In the genomic region with DNA sequence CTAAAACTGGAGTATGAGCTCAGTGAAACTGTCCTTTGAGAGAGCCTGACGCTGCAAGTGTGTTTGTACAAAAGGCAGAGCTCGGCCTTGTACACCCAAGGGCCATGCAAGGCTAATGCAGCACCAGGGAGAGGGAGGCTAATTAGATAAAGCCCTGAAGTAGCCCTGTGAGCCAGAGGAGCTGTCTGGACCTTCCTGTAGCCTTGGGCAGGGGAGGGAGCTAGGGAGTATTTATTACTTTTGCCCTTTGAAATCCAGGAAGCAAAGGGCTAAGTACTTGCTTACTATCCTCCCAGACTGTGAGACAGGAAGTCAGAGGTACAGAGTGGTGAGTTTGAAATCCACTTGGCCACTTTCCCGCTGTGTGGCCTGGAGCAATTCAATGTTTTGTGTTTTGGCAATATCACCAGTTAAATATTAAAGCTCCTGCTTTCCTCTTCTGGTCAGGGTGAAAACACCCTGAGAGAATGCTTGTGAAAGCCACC, we compare ENCODE assay signal across 8 cellular contexts. TPM values are rescaled to one million over a fixed set of nuclear protein-coding genes. Genes with fewer than 3 reads are reported as not detected.
DNase-seq lines count a peak whose midpoint lies in the region; ATAC-seq and TF ChIP-seq lines count a peak whose summit lies in the region.

No MANE protein-coding gene starts in this region.

- peak overlapping the region; percentile 99 for H3K27ac Mint-ChIP-seq in osteocyte (ENCODE audit: unreplicated experiment)

- peak overlapping the region; percentile 12; the same call in 1 of the 2 replicates for H3K4me3 ChIP-seq in WI38 (ENCODE audit: low read depth, low read length)

- DNase-seq in G401 (ENCODE audit: low spot score) (peak; percentile 66), HT1080 (ENCODE audit: low read depth) (peak; percentile 91), fibroblast of the conjunctiva (ENCODE audit: low read depth) (peak; percentile 83), osteocyte (ENCODE audit: extremely low spot score, unreplicated experiment) (peak; percentile 86), NCI-H187 (lab: John Stamatoyannopoulos, UW) (no peak), cerebellar nuclear complex (lab: John Stamatoyannopoulos, UW) (no peak)

- peak overlapping the region; percentile 46 for H3K4me3 Mint-ChIP-seq in osteocyte (ENCODE audit: unreplicated experiment)

- no peaks in the 10 kb centered on the region for H3K27me3 Mint-ChIP-seq in osteocyte (ENCODE audit: unreplicated experiment)

- in situ Hi-C loops in G401 (cut with HindIII; ENCODE audit: low sequenced_read_pairs), result no loop called here

- TF ChIP-seq CTCF in WI38 (IDR thresholded peaks at IDR 0.05; ENCODE audit: low read depth, low read length) (no peak), osteocyte (IDR thresholded peaks at IDR 0.05) (no peak)

- no peaks in the 10 kb centered on the region for H3K9me3 Mint-ChIP-seq in osteocyte (ENCODE audit: unreplicated experiment)

- H3K4me1 Mint-ChIP-seq in osteocyte (ENCODE audit: unreplicated experiment), result peaks cover 60% of the 10 kb centered on the region

- ATAC-seq in GM21526 (IDR thresholded peaks at IDR 0.05; ENCODE audit: low FRiP score, unreplicated experiment), result peak; percentile 69

- H3K36me3 Mint-ChIP-seq in osteocyte (ENCODE audit: unreplicated experiment), result no peaks in the 10 kb centered on the region

RNA-seq across cellular contexts. Expression of gene LDHA, which starts 10.2 kb away (rescaled TPM):
- total RNA-seq in G401 (2014; rRNA removed; shearing (Covaris generic)), result 543 and 699 TPM in 2 replicates
- 713 and 1,482 TPM in 2 replicates for total RNA-seq in HT1080 (2014; rRNA removed; shearing (Covaris generic))
- 2,792 and 2,863 TPM in 2 replicates for polyA plus RNA-seq in HT1080 (2015; cell fraction: cytosol; rRNA removed)
- 3,071 and 3,542 TPM in 2 replicates for polyA plus RNA-seq in HT1080 (2015; cell fraction: nucleus; rRNA removed)
- total RNA-seq in osteocyte, result 485 and 491 TPM in 2 replicates

RNA-seq across cellular contexts. Expression of gene LDHC, which starts 27.9 kb away (rescaled TPM):
- not detected in 2 replicates for total RNA-seq in G401 (2014; rRNA removed; shearing (Covaris generic))
- not detected in 2 replicates for total RNA-seq in HT1080 (2014; rRNA removed; shearing (Covaris generic))
- not detected in 2 replicates for polyA plus RNA-seq in HT1080 (2015; cell fraction: cytosol; rRNA removed)
- polyA plus RNA-seq in HT1080 (2015; cell fraction: nucleus; rRNA removed), result not detected in 2 replicates
- not detected in 2 replicates for total RNA-seq in osteocyte

Comparison
In these comparisons a context has a peak if more than half of its experiments do, and no peak if none do; other contexts are left out.
1. DNase-seq: peak in G401 (single experiment), HT1080 (single experiment), fibroblast of the conjunctiva (single experiment) and osteocyte (single experiment); none in NCI-H187 (0 of 2) and cerebellar nuclear complex (0 of 2).